In the genomic region with DNA sequence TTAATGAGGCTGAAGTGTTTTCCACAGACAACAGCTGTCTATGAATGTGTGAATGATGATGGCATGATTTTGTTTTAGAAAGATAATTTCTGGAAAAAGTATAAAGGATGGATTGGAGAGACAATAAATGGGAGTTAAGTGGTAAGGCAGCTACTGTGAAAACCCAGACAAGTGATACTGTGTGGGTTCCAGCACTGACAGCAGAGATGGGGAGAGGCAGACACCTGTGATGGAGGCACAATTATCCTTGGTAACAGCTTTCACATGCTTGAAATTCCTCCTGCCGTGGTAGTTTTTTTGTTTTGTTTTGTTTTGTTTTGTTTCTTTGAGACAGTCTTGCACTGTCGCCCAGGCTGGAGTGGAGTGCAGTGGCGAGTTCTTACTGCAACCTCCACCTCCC, we compare ENCODE assay signal across 21 cellular contexts.
"Had no signal": no experiment of that assay in that cellular context is flagged by ENCODE, and none has a peak within 500 bp of the region (broad histone marks: within the 10 kb centered on the region; RNA-seq: fewer than 3 reads in every experiment).

No MANE protein-coding gene starts in this region.

- H3K4me3 ChIP-seq: esophagus squamous epithelium, gastroesophageal sphincter, lung, mucosa of descending colon, psoas muscle, right lobe of liver, skin epidermis, thoracic aorta, transverse colon had no signal

- H3K27me3 Mint-ChIP-seq: effector memory CD8-positive, alpha-beta T cell; stimulated activated naive B cell treated with anti-CD40 and anti-IgM and Interleukin-4, amounts not matched to agents 10 μg/mL and 1 μg/mL and 100 μg/mL, for 72 hours; stimulated activated naive CD8-positive, alpha-beta T cell treated with anti-CD3 and anti-CD28 coated beads, Interleukin-15, amount 100 ng/mL, for 72 hours had no signal

- FAIRE-seq: kidney had no signal

- ATAC-seq: effector memory CD8-positive, alpha-beta T cell; gastroesophageal sphincter; left cardiac atrium; left ventricle myocardium superior; mucosa of descending colon; natural killer cell; psoas muscle; right lobe of liver; stimulated activated naive B cell treated with anti-CD40 and anti-IgM and Interleukin-4, amounts not matched to agents 10 μg/mL and 1 μg/mL and 100 μg/mL, for 72 hours; stimulated activated naive CD8-positive, alpha-beta T cell treated with anti-CD3 and anti-CD28 coated beads, Interleukin-15, amount 100 ng/mL, for 72 hours had no signal

- H3K9me3 Mint-ChIP-seq: stimulated activated naive B cell treated with anti-CD40 and anti-IgM and Interleukin-4, amounts not matched to agents 10 μg/mL and 1 μg/mL and 100 μg/mL, for 72 hours; stimulated activated naive CD8-positive, alpha-beta T cell treated with anti-CD3 and anti-CD28 coated beads, Interleukin-15, amount 100 ng/mL, for 72 hours had no signal

- H3K27me3 ChIP-seq: esophagus squamous epithelium, gastroesophageal sphincter, right lobe of liver, transverse colon had no signal

- H3K27ac Mint-ChIP-seq: effector memory CD8-positive, alpha-beta T cell; natural killer cell; stimulated activated naive B cell treated with anti-CD40 and anti-IgM and Interleukin-4, amounts not matched to agents 10 μg/mL and 1 μg/mL and 100 μg/mL, for 72 hours; stimulated activated naive CD8-positive, alpha-beta T cell treated with anti-CD3 and anti-CD28 coated beads, Interleukin-15, amount 100 ng/mL, for 72 hours had no signal

- H3K36me3 Mint-ChIP-seq: natural killer cell; stimulated activated naive B cell treated with anti-CD40 and anti-IgM and Interleukin-4, amounts not matched to agents 10 μg/mL and 1 μg/mL and 100 μg/mL, for 72 hours had no signal

- H3K36me3 ChIP-seq: esophagus squamous epithelium, gastroesophageal sphincter, right lobe of liver, thoracic aorta, transverse colon had no signal

- H3K4me1 ChIP-seq: esophagus squamous epithelium, psoas muscle, right lobe of liver, transverse colon had no signal

- H3K4me3 Mint-ChIP-seq: effector memory CD8-positive, alpha-beta T cell; natural killer cell; stimulated activated naive B cell treated with anti-CD40 and anti-IgM and Interleukin-4, amounts not matched to agents 10 μg/mL and 1 μg/mL and 100 μg/mL, for 72 hours; stimulated activated naive CD8-positive, alpha-beta T cell treated with anti-CD3 and anti-CD28 coated beads, Interleukin-15, amount 100 ng/mL, for 72 hours had no signal

- H3K4me1 Mint-ChIP-seq: natural killer cell; stimulated activated naive CD8-positive, alpha-beta T cell treated with anti-CD3 and anti-CD28 coated beads, Interleukin-15, amount 100 ng/mL, for 72 hours had no signal

- DNase-seq: effector memory CD8-positive, alpha-beta T cell; esophagus squamous epithelium; foreskin fibroblast; glutamatergic neuron; kidney; left cardiac atrium; left ventricle myocardium superior; mucosa of descending colon; natural killer cell; psoas muscle; retina; right lobe of liver; stimulated activated CD4-positive, alpha-beta T cell treated with anti-CD3 and anti-CD28 coated beads, Interleukin-2, amount 100 ng/mL, for 24 hours; stimulated activated CD4-positive, alpha-beta T cell treated with anti-CD3 and anti-CD28 coated beads, Interleukin-4, amount 100 ng/mL, for 4 hours; stimulated activated naive B cell treated with anti-CD40 and anti-IgM and Interleukin-4, amounts not matched to agents 10 μg/mL and 1 μg/mL and 100 μg/mL, for 72 hours; stimulated activated naive CD8-positive, alpha-beta T cell treated with anti-CD3 and anti-CD28 coated beads, Interleukin-15, amount 100 ng/mL, for 72 hours; transverse colon had no signal

- H3K27ac ChIP-seq: esophagus squamous epithelium, psoas muscle, right lobe of liver, skin epidermis, thoracic aorta had no signal

- H3K9me3 ChIP-seq: esophagus squamous epithelium, gastroesophageal sphincter, mucosa of descending colon, psoas muscle, right lobe of liver, thoracic aorta, transverse colon had no signal
